8 cellular contexts compared by ENCODE assay signal in the genomic region with DNA sequence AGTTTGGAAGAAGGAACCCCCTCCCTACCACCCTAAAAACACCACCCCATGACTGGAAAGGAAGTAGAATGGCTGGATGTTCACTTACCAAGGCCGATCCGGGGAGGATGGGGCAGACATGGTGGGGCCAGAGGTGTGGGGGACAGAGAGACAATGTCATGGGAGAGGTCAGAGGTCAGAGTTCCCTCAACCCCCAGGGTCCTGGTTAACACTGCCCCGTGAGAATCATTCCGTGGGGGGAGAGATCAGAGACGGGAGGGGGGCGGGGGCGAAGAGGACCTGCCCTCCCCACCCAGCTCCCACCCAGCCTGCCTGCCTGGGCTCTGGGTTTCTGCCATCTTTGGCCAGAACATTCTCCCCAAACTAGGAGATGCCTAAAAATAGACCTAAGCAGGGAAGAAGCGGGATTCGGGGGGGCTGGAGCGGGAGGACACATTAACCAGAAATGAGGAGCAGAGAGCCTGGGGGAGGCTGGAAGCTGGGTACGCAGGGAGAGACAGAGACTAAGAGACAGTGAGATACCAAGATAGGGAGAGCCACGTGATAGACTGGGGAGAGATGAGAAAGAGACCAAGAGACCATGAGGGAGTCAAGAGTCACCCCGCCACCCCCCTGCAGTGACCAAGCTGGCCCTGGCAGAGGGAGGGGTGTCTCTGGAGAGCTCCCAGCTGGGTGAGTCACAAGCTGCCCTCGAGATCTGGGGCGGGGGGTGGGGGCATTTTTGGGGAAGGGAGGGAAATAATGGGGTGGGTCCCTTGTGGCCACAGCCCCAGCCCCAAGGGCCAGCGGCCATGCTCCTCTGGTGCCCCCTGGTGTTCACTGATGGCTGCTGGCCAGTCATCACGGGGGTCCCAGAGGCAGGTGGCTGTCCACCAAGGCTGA. TPM values are rescaled to one million over a fixed set of nuclear protein-coding genes. Genes with fewer than 3 reads are reported as not detected.
DNase-seq lines count a peak whose midpoint lies in the region; TF ChIP-seq lines count a peak whose summit lies in the region.

No MANE protein-coding gene starts in this region.

- no peaks in the 10 kb centered on the region for H3K36me3 Mint-ChIP-seq in activated CD4-positive, alpha-beta memory T cell treated with anti-CD3 and anti-CD28 coated beads for 36 hours
- no peaks in the 10 kb centered on the region for H3K36me3 Mint-ChIP-seq in activated CD4-positive, alpha-beta memory T cell treated with anti-CD3 and anti-CD28 coated beads, Interleukin-2, amount 10 ng/mL, durations not matched to agents 7 days and 5 days (ENCODE audit: low read depth)

- H3K27ac ChIP-seq in Peyer's patch (peak overlapping the region; percentile 42 to 80 (median 76)), adrenal gland (peak overlapping the region in 4 of 5 donors; percentile 76 to 93 (median 90))

- peak; percentile 46 for DNase-seq in activated CD4-positive, alpha-beta memory T cell treated with anti-CD3 and anti-CD28 coated beads for 36 hours
- DNase-seq in activated CD4-positive, alpha-beta memory T cell treated with anti-CD3 and anti-CD28 coated beads, Interleukin-2, amount 10 ng/mL, durations not matched to agents 7 days and 5 days: no peak
- DNase-seq in Peyer's patch (peak; percentile 41 to 71 (median 67)), adrenal gland (peak; percentile 88 to 96 (median 95)), cardiac septum (ENCODE audit: low spot score) (peak; percentile 86), posterior vena cava (ENCODE audit: low spot score) (peak; percentile 93), DMS153 treated with DMSO at 0.1 percent for 48 hours (lab: John Stamatoyannopoulos, UW; ENCODE audit: unreplicated experiment) (no peak), NCI-H2171 treated with DMSO at 0.1 percent for 48 hours (lab: John Stamatoyannopoulos, UW) (no peak)

- H3K4me3 Mint-ChIP-seq in activated CD4-positive, alpha-beta memory T cell treated with anti-CD3 and anti-CD28 coated beads for 36 hours: no peak overlapping the region
- no peak overlapping the region for H3K4me3 Mint-ChIP-seq in activated CD4-positive, alpha-beta memory T cell treated with anti-CD3 and anti-CD28 coated beads, Interleukin-2, amount 10 ng/mL, durations not matched to agents 7 days and 5 days

- CTCF ChIA-PET in activated CD4-positive, alpha-beta memory T cell treated with anti-CD3 and anti-CD28 coated beads for 36 hours (lab: Charles Lee): interaction anchor here (1.4 to 1.5 kb wide), 4 partner anchors 65 to 168 kb away, joined by 4 to 10 read pairs (median 8); no protein-coding TSS in a partner anchor
- CTCF ChIA-PET in activated CD4-positive, alpha-beta memory T cell treated with anti-CD3 and anti-CD28 coated beads, Interleukin-2, amount 10 ng/mL, durations not matched to agents 7 days and 5 days (lab: Charles Lee): interaction anchor here (1.6 to 2.1 kb wide), 2 partner anchors 77 to 168 kb away, joined by 7 to 8 read pairs; no protein-coding TSS in a partner anchor

- H3K36me3 ChIP-seq in Peyer's patch: peaks cover 0 to 31% (median 0%) of the 10 kb centered on the region in 3 donors
- H3K36me3 ChIP-seq in adrenal gland (replicated peaks in 1 of 2): no peaks in the 10 kb centered on the region

- TF ChIP-seq CTCF in Peyer's patch (IDR thresholded peaks at IDR 0.05) (peak; percentile 21 to 72 (median 66)), adrenal gland (IDR thresholded peaks at IDR 0.05) (peak; percentile 79 to 91 (median 84))

- no peak overlapping the region for H3K27ac Mint-ChIP-seq in activated CD4-positive, alpha-beta memory T cell treated with anti-CD3 and anti-CD28 coated beads for 36 hours
- no peak overlapping the region for H3K27ac Mint-ChIP-seq in activated CD4-positive, alpha-beta memory T cell treated with anti-CD3 and anti-CD28 coated beads, Interleukin-2, amount 10 ng/mL, durations not matched to agents 7 days and 5 days

- POLR2A ChIA-PET in activated CD4-positive, alpha-beta memory T cell treated with anti-CD3 and anti-CD28 coated beads for 36 hours (lab: Charles Lee): no interaction called here
- POLR2A ChIA-PET in activated CD4-positive, alpha-beta memory T cell treated with anti-CD3 and anti-CD28 coated beads, Interleukin-2, amount 10 ng/mL, durations not matched to agents 7 days and 5 days (lab: Charles Lee): no interaction called here

- TF ChIP-seq POLR2A in Peyer's patch (IDR thresholded peaks at IDR 0.05): no peak
- peak in 1 of 2 donors; percentile 51 for TF ChIP-seq POLR2A in adrenal gland (IDR thresholded peaks at IDR 0.05)

- H3K27me3 ChIP-seq in Peyer's patch (no peaks in the 10 kb centered on the region), adrenal gland (no peaks in the 10 kb centered on the region)

- H3K4me3 ChIP-seq in Peyer's patch: peak overlapping the region in 1 of 4 donors; percentile 13
- no peak overlapping the region for H3K4me3 ChIP-seq in adrenal gland

- H3K27me3 Mint-ChIP-seq in activated CD4-positive, alpha-beta memory T cell treated with anti-CD3 and anti-CD28 coated beads for 36 hours: peaks cover 3% of the 10 kb centered on the region
- H3K27me3 Mint-ChIP-seq in activated CD4-positive, alpha-beta memory T cell treated with anti-CD3 and anti-CD28 coated beads, Interleukin-2, amount 10 ng/mL, durations not matched to agents 7 days and 5 days: peaks cover 6% of the 10 kb centered on the region

- H3K4me1 Mint-ChIP-seq in activated CD4-positive, alpha-beta memory T cell treated with anti-CD3 and anti-CD28 coated beads for 36 hours (ENCODE audit: low read depth): no peaks in the 10 kb centered on the region
- H3K4me1 Mint-ChIP-seq in activated CD4-positive, alpha-beta memory T cell treated with anti-CD3 and anti-CD28 coated beads, Interleukin-2, amount 10 ng/mL, durations not matched to agents 7 days and 5 days: no peaks in the 10 kb centered on the region

- H3K9me3 ChIP-seq in Peyer's patch: no peaks in the 10 kb centered on the region
- no peaks in the 10 kb centered on the region for H3K9me3 ChIP-seq in adrenal gland (replicated peaks in 1 of 3)

- intact Hi-C loops in activated CD4-positive, alpha-beta memory T cell treated with anti-CD3 and anti-CD28 coated beads for 36 hours (cut with micrococcal nuclease): loop anchor here (1.0 to 5.0 kb wide), 2 partner anchors 66 to 166 kb away; no protein-coding TSS in a partner anchor
- intact Hi-C loops in adrenal gland (cut with DNase I): loop anchor here (2.0 to 10.0 kb wide), 3 partner anchors 65 to 169 kb away; no protein-coding TSS in a partner anchor
- intact Hi-C loops in cardiac septum (cut with DNase I): loop anchor here (1.0 to 10.0 kb wide), 2 partner anchors 65 to 169 kb away; no protein-coding TSS in a partner anchor
- intact Hi-C loops in posterior vena cava (cut with DNase I): loop anchor here (5.0 to 10.0 kb wide), 2 partner anchors 66 to 169 kb away; no protein-coding TSS in a partner anchor

- H3K4me1 ChIP-seq in Peyer's patch: peaks cover 0 to 4% (median 0%) of the 10 kb centered on the region in 4 donors
- H3K4me1 ChIP-seq in adrenal gland (replicated peaks in 1 of 2): peaks cover 20 to 40% of the 10 kb centered on the region in 2 donors

- 15 to 25% (median 19%) methylated on average over 13 to 17 of the region's 17 CpGs for WGBS in adrenal gland, 4 donors

- H3K9me3 Mint-ChIP-seq in activated CD4-positive, alpha-beta memory T cell treated with anti-CD3 and anti-CD28 coated beads for 36 hours: no peaks in the 10 kb centered on the region
- H3K9me3 Mint-ChIP-seq in activated CD4-positive, alpha-beta memory T cell treated with anti-CD3 and anti-CD28 coated beads, Interleukin-2, amount 10 ng/mL, durations not matched to agents 7 days and 5 days: no peaks in the 10 kb centered on the region

RNA-seq across cellular contexts. Expression of gene KANK2, which starts 6.1 kb away (rescaled TPM):
- total RNA-seq in activated CD4-positive, alpha-beta memory T cell treated with anti-CD3 and anti-CD28 coated beads for 36 hours: 1 to 10 TPM; 2.0 to 2.5 TPM
- 1 to 10 TPM; 2.3 to 2.8 TPM for total RNA-seq in activated CD4-positive, alpha-beta memory T cell treated with anti-CD3 and anti-CD28 coated beads, Interleukin-2, amount 10 ng/mL, durations not matched to agents 7 days and 5 days
- total RNA-seq in Peyer's patch (100 to 1,000 TPM in 1 of 4 donors, 10 to 100 TPM in 3; 41.9 to 283 (median 68.4) TPM), adrenal gland (100 to 1,000 TPM in 7 of 8 donors, 10 to 100 TPM in 1; 51.3 to 395 (median 194) TPM), cardiac septum (499 TPM), posterior vena cava (100 to 1,000 TPM; 355 to 482 TPM)
- 100 to 1,000 TPM in 1 of 3 donors, 10 to 100 TPM in 2; 44.4 to 149 (median 62.7) TPM for polyA plus RNA-seq in adrenal gland

RNA-seq across cellular contexts. Expression of gene ANGPTL8, which starts 36.0 kb away (rescaled TPM):
- total RNA-seq in activated CD4-positive, alpha-beta memory T cell treated with anti-CD3 and anti-CD28 coated beads for 36 hours: not detected
- total RNA-seq in activated CD4-positive, alpha-beta memory T cell treated with anti-CD3 and anti-CD28 coated beads, Interleukin-2, amount 10 ng/mL, durations not matched to agents 7 days and 5 days: not detected
- total RNA-seq in Peyer's patch (not detected), adrenal gland (1 to 10 TPM in 2 of 8 donors, under 1 TPM in 3, not detected in 3; 0.39 to 1.8 (median 0.69) TPM), cardiac septum (not detected), posterior vena cava (under 1 TPM in 1 of 2 donors, not detected in 1; 0.57 TPM)
- 10 to 100 TPM in 1 of 3 donors, 1 to 10 TPM in 1, not detected in 1; 4.2 to 10.0 TPM for polyA plus RNA-seq in adrenal gland

RNA-seq across cellular contexts. Expression of gene SPC24, which starts 47.9 kb away (rescaled TPM):
- 10 to 100 TPM; 64.1 to 70.3 TPM for total RNA-seq in activated CD4-positive, alpha-beta memory T cell treated with anti-CD3 and anti-CD28 coated beads for 36 hours
- 10 to 100 TPM; 68.2 to 72.1 TPM for total RNA-seq in activated CD4-positive, alpha-beta memory T cell treated with anti-CD3 and anti-CD28 coated beads, Interleukin-2, amount 10 ng/mL, durations not matched to agents 7 days and 5 days
- 10 to 100 TPM in 2 of 4 donors, 1 to 10 TPM in 2; 1.7 to 28.9 (median 8.4) TPM for total RNA-seq in Peyer's patch
- total RNA-seq in adrenal gland: 1 to 10 TPM in 7 of 8 donors, under 1 TPM in 1; 0.60 to 7.8 (median 4.2) TPM
- 1 to 10 TPM in 2 of 3 donors, under 1 TPM in 1; 0.84 to 9.8 (median 1.7) TPM for polyA plus RNA-seq in adrenal gland
- total RNA-seq in cardiac septum: 3.8 TPM
- 1 to 10 TPM in 1 of 2 donors, under 1 TPM in 1; 0.81 to 2.2 TPM for total RNA-seq in posterior vena cava

RNA-seq across cellular contexts. Expression of gene DOCK6, which starts 58.9 kb away (rescaled TPM):
- 1 to 10 TPM; 5.8 to 5.9 TPM for total RNA-seq in activated CD4-positive, alpha-beta memory T cell treated with anti-CD3 and anti-CD28 coated beads for 36 hours
- total RNA-seq in activated CD4-positive, alpha-beta memory T cell treated with anti-CD3 and anti-CD28 coated beads, Interleukin-2, amount 10 ng/mL, durations not matched to agents 7 days and 5 days: under 1 TPM; 0.35 to 0.68 TPM
- total RNA-seq in Peyer's patch: 100 to 1,000 TPM in 3 of 4 donors, 10 to 100 TPM in 1; 66.4 to 194 (median 157) TPM
- 100 to 1,000 TPM in 1 of 8 donors, 10 to 100 TPM in 7; 31.5 to 101 (median 38.3) TPM for total RNA-seq in adrenal gland
- polyA plus RNA-seq in adrenal gland: 100 to 1,000 TPM in 1 of 3 donors, 10 to 100 TPM in 1, 1 to 10 TPM in 1; 4.5 to 152 (median 77.1) TPM
- 50.5 TPM for total RNA-seq in cardiac septum
- 10 to 100 TPM; 50.0 to 73.2 TPM for total RNA-seq in posterior vena cava

Comparison
In these comparisons a context has a peak if more than half of its experiments do, and no peak if none do; other contexts are left out.
1. DNase-seq: peak in activated CD4-positive, alpha-beta memory T cell treated with anti-CD3 and anti-CD28 coated beads for 36 hours (single experiment), Peyer's patch (3 of 3), adrenal gland (7 of 7), cardiac septum (single experiment) and posterior vena cava (single experiment); none in activated CD4-positive, alpha-beta memory T cell treated with anti-CD3 and anti-CD28 coated beads, Interleukin-2, amount 10 ng/mL, durations not matched to agents 7 days and 5 days (single experiment), DMS153 treated with DMSO at 0.1 percent for 48 hours (single experiment) and NCI-H2171 treated with DMSO at 0.1 percent for 48 hours (single experiment).
2. RNA of gene KANK2, which starts 6.1 kb away (total RNA-seq): 499 TPM in cardiac septum (single experiment), 355 to 482 TPM in posterior vena cava, 51.3 to 395 TPM in adrenal gland and 41.9 to 283 TPM in Peyer's patch; 2.3 to 2.8 TPM in activated CD4-positive, alpha-beta memory T cell treated with anti-CD3 and anti-CD28 coated beads, Interleukin-2, amount 10 ng/mL, durations not matched to agents 7 days and 5 days and 2.0 to 2.5 TPM in activated CD4-positive, alpha-beta memory T cell treated with anti-CD3 and anti-CD28 coated beads for 36 hours; every median in the first group is over 10 times any median in the second.